Comparison of ENCODE assay signal across 10 cellular contexts in genomic region chr2:73827660-73828388, GRCh38. TPM values are rescaled to one million over a fixed set of nuclear protein-coding genes. Genes with fewer than 3 reads are reported as not detected.
DNase-seq lines count a peak whose midpoint lies in the region; ATAC-seq, FAIRE-seq and TF ChIP-seq lines count a peak whose summit lies in the region.
"Had no signal": no experiment of that assay in that cellular context is flagged by ENCODE, and none has a peak within 500 bp of the region (broad histone marks: within the 10 kb centered on the region; RNA-seq: fewer than 3 reads in every experiment).

No MANE protein-coding gene starts in this region.

- no peaks in the 10 kb centered on the region for H3K9me3 ChIP-seq in CD8-positive, alpha-beta memory T cell (ENCODE audit: low read length)
- H3K9me3 ChIP-seq in MM.1S (replicated peaks; ENCODE audit: insufficient read depth, low read length) (no peaks in the 10 kb centered on the region), endothelial cell of umbilical vein (replicated peaks; ENCODE audit: control insufficient read depth, insufficient read depth, low read length) (no peaks in the 10 kb centered on the region)
- H3K9me3 ChIP-seq: adrenal gland had no signal

- DNase-seq in CD8-positive, alpha-beta memory T cell, result no peak
- DNase-seq in MM.1S (no peak), endothelial cell of umbilical vein (ENCODE audit: low read depth, low spot score) (no peak), HT-29 (ENCODE audit: low spot score) (no peak), NCI-H1436 treated with DMSO at 0.1 percent for 48 hours (lab: John Stamatoyannopoulos, UW) (no peak), NCI-H774 (lab: John Stamatoyannopoulos, UW) (no peak)

- dilution Hi-C loops in endothelial cell of umbilical vein (cut with MboI; ENCODE audit: extremely low pct_ligation_motif_present, low sequenced_read_pairs), result no loop called here

- no peaks in the 10 kb centered on the region for H3K27me3 ChIP-seq in CD8-positive, alpha-beta memory T cell (ENCODE audit: insufficient read depth, low read length, poor library complexity, severe bottlenecking)
- no peaks in the 10 kb centered on the region for H3K27me3 ChIP-seq in MM.1S (replicated peaks; ENCODE audit: insufficient read depth, low read length)
- peaks cover 5 to 10% of the 10 kb centered on the region in 2 experiments for H3K27me3 ChIP-seq in endothelial cell of umbilical vein (ENCODE audit: control insufficient read depth in 2 of 2, insufficient read depth in 2 of 2, low read length in 2 of 2)
- H3K27me3 ChIP-seq in rectal smooth muscle tissue (ENCODE audit: control insufficient read depth, insufficient read depth, low read length), result no peaks in the 10 kb centered on the region
- H3K27me3 ChIP-seq: adrenal gland had no signal

- CTCF ChIA-PET in CD8-positive, alpha-beta memory T cell (lab: Charles Lee), result interaction anchor here (0.8 to 2.5 kb wide), 12 partner anchors 11 to 507 kb away, joined by 3 to 11 read pairs (median 4); partner anchors contain the start of genes BOLA3, DGUOK, DUSP11 and MOB1A
- CTCF ChIA-PET in endothelial cell of umbilical vein (lab: Charles Lee), result interaction anchor here (0.5 to 5.7 kb wide), 37 partner anchors 11 to 704 kb away, joined by 3 to 180 read pairs (median 4); partner anchors contain the start of genes BOLA3, MOB1A, MTHFD2 and TET3

- peaks cover 44 to 60% (median 51%) of the 10 kb centered on the region in 3 donors for H3K4me1 Mint-ChIP-seq in CD8-positive, alpha-beta memory T cell

- H2AFZ ChIP-seq in MM.1S (ENCODE audit: low read length), result peak overlapping the region; percentile 92
- peak overlapping the region; percentile 88 for H2AFZ ChIP-seq in endothelial cell of umbilical vein (ENCODE audit: low read depth, low read length)

- no peak overlapping the region for H3K9ac ChIP-seq in MM.1S (ENCODE audit: low read length)
- H3K9ac ChIP-seq in endothelial cell of umbilical vein (replicated peaks; ENCODE audit: extremely low read depth, insufficient read depth, low read length), result no peak overlapping the region
- H3K9ac ChIP-seq in rectal smooth muscle tissue (ENCODE audit: low read length), result no peak overlapping the region

- intact Hi-C loops in endothelial cell of umbilical vein (cut with micrococcal nuclease), result loop anchor here (1.0 to 10.0 kb wide), 7 partner anchors 24 to 567 kb away; partner anchors contain the start of genes BOLA3, DGUOK and TET3

- no TSS peak for BruUV-seq in endothelial cell of umbilical vein (replicated peaks; lab: Mats Ljungman, UMichigan)

- no peaks in the 10 kb centered on the region for H3K27me3 Mint-ChIP-seq in CD8-positive, alpha-beta memory T cell

- peak overlapping the region; percentile 39 to 100 (median 94) for H3K27ac Mint-ChIP-seq in CD8-positive, alpha-beta memory T cell

- H3K27ac ChIP-seq in CD8-positive, alpha-beta memory T cell (ENCODE audit: low read depth, low read length), result no peak overlapping the region
- H3K27ac ChIP-seq in MM.1S (ENCODE audit: low read length), result no peak overlapping the region
- no peak overlapping the region for H3K27ac ChIP-seq in endothelial cell of umbilical vein (ENCODE audit: insufficient read depth, low read depth, low read length)
- H3K27ac ChIP-seq in rectal smooth muscle tissue (ENCODE audit: low read depth, low read length), result peak overlapping the region; percentile 97

- POLR2A ChIA-PET in CD8-positive, alpha-beta memory T cell (lab: Charles Lee), result interaction anchor here (0.6 to 1.3 kb wide), 6 partner anchors 47 to 630 kb away, joined by 3 to 9 read pairs (median 4); partner anchors contain the start of genes MOB1A, TPRKB and WBP1
- POLR2A ChIA-PET in endothelial cell of umbilical vein (lab: Charles Lee), result interaction anchor here (0.5 to 0.8 kb wide), 3 partner anchors 292 to 372 kb away, joined by 3 to 5 read pairs (median 3); partner anchors contain the start of gene MTHFD2

- H3K9me1 ChIP-seq in endothelial cell of umbilical vein (replicated peaks; ENCODE audit: control insufficient read depth, extremely low read depth, insufficient read depth, low read length), result no peaks in the 10 kb centered on the region

- peaks cover 6 to 24% (median 7%) of the 10 kb centered on the region in 3 donors for H3K36me3 Mint-ChIP-seq in CD8-positive, alpha-beta memory T cell

- ATAC-seq in HG02938 (IDR thresholded peaks at IDR 0.05; ENCODE audit: unreplicated experiment), result no peak

- peaks cover 32% of the 10 kb centered on the region for H3K79me2 ChIP-seq in MM.1S (ENCODE audit: low read length)
- no peaks in the 10 kb centered on the region for H3K79me2 ChIP-seq in endothelial cell of umbilical vein (ENCODE audit: control insufficient read depth, insufficient read depth, low read length)

- H3K4me3 Mint-ChIP-seq in CD8-positive, alpha-beta memory T cell, result peak overlapping the region; percentile 76 to 98 (median 96)

- peaks cover 6% of the 10 kb centered on the region for H3K36me3 ChIP-seq in CD8-positive, alpha-beta memory T cell (ENCODE audit: insufficient read depth, low read length)
- H3K36me3 ChIP-seq in MM.1S (replicated peaks; ENCODE audit: insufficient read depth, low read length) (peaks cover 16% of the 10 kb centered on the region), endothelial cell of umbilical vein (ENCODE audit: control insufficient read depth in 2 of 2, extremely low read depth in 1 of 2, insufficient read depth in 2 of 2, low read length in 2 of 2) (no peaks in the 10 kb centered on the region), rectal smooth muscle tissue (ENCODE audit: control insufficient read depth, insufficient read depth, low read length) (peaks cover 5% of the 10 kb centered on the region)

- TF ChIP-seq CTCF in MM.1S (IDR thresholded peaks at IDR 0.05; ENCODE audit: low read length), result no peak
- no peak for TF ChIP-seq CTCF in endothelial cell of umbilical vein (IDR thresholded peaks at IDR 0.05; ENCODE audit: extremely low read depth in 1 of 2, insufficient read depth in 1 of 2, low read depth in 1 of 2, low read length in 2 of 2)

- H3K4me3 ChIP-seq in CD8-positive, alpha-beta memory T cell (ENCODE audit: low read length), result peak overlapping the region; percentile 92
- H3K4me3 ChIP-seq in MM.1S (ENCODE audit: low read length) (peak overlapping the region; percentile 86), endothelial cell of umbilical vein (replicated peaks in 1 of 3; ENCODE audit: insufficient read depth in 1 of 3, low read depth in 1 of 3, low read length in 3 of 3) (peak overlapping the region in 1 of 3 experiments; percentile 74), rectal smooth muscle tissue (ENCODE audit: low read length) (peak overlapping the region; percentile 71)

- TF ChIP-seq POLR2A in endothelial cell of umbilical vein (IDR thresholded peaks at IDR 0.05; ENCODE audit: low read depth, low read length), result no peak

- 0 out of 2 replicates have a peak, but pooled peaks cover 5% of the 10 kb centered on the region for H3F3A ChIP-seq in MM.1S (ENCODE audit: insufficient read depth, low read length)

- H3K9me2 ChIP-seq in MM.1S (replicated peaks; ENCODE audit: insufficient read depth, low read length), result no peaks in the 10 kb centered on the region

- peak overlapping the region; percentile 58; the same call in 1 of the 2 replicates for H3K4me2 ChIP-seq in MM.1S (ENCODE audit: low read depth, low read length)
- peak overlapping the region; percentile 97 for H3K4me2 ChIP-seq in endothelial cell of umbilical vein (ENCODE audit: insufficient read depth, low read length)

- no peaks in the 10 kb centered on the region for H3K9me3 Mint-ChIP-seq in CD8-positive, alpha-beta memory T cell

- H4K20me1 ChIP-seq in MM.1S (ENCODE audit: insufficient read depth, low read length) (no peaks in the 10 kb centered on the region), endothelial cell of umbilical vein (replicated peaks; ENCODE audit: control insufficient read depth, extremely low read depth, insufficient read depth, low read length) (no peaks in the 10 kb centered on the region)

- no peak for FAIRE-seq in endothelial cell of umbilical vein (lab: Jason Lieb, UNC)

- H3K4me1 ChIP-seq in CD8-positive, alpha-beta memory T cell (ENCODE audit: insufficient read depth, low read length), result peaks cover 31% of the 10 kb centered on the region
- H3K4me1 ChIP-seq in MM.1S (ENCODE audit: low read length) (peaks cover 15% of the 10 kb centered on the region), endothelial cell of umbilical vein (ENCODE audit: control insufficient read depth, extremely low read depth, insufficient read depth, low read length) (peaks cover 17% of the 10 kb centered on the region), rectal smooth muscle tissue (ENCODE audit: control insufficient read depth, insufficient read depth, low read length) (peaks cover 28% of the 10 kb centered on the region)

RNA-seq across cellular contexts. Expression of gene STAMBP, which starts 0.9 kb away (rescaled TPM):
- 10 to 100 TPM; 71.7 to 71.9 TPM for total RNA-seq in CD8-positive, alpha-beta memory T cell
- 47.8 TPM for polyA plus RNA-seq in CD8-positive, alpha-beta memory T cell
- 19.8 and 21.3 TPM in 2 replicates for total RNA-seq in endothelial cell of umbilical vein
- 18.0 and 19.0 TPM in 2 replicates for polyA plus RNA-seq in endothelial cell of umbilical vein
- polyA plus RNA-seq in endothelial cell of umbilical vein (2011; cell fraction: cytosol; rRNA removed), result 23.0 and 23.6 TPM in 2 replicates
- polyA plus RNA-seq in endothelial cell of umbilical vein (2011; cell fraction: nucleus; rRNA removed), result 23.7 and 25.7 TPM in 2 replicates
- 23.8 and 24.7 TPM in 2 replicates for polyA plus RNA-seq in endothelial cell of umbilical vein (2012)
- 24.3 and 26.9 TPM in 2 replicates for polyA minus RNA-seq in endothelial cell of umbilical vein
- polyA minus RNA-seq in endothelial cell of umbilical vein (2011; cell fraction: cytosol; rRNA and poly(A)+ RNA removed), result 24.8 TPM
- 12.2 and 13.2 TPM in 2 replicates for polyA minus RNA-seq in endothelial cell of umbilical vein (2011; cell fraction: nucleus; rRNA and poly(A)+ RNA removed)
- 20.9 and 28.2 TPM in 2 replicates for total RNA-seq in HT-29 (2014; rRNA removed; shearing (Covaris generic))

RNA-seq across cellular contexts. Expression of gene C2orf78, which starts 43.8 kb away (rescaled TPM):
- not detected for total RNA-seq in CD8-positive, alpha-beta memory T cell
- not detected for polyA plus RNA-seq in CD8-positive, alpha-beta memory T cell
- not detected in 2 replicates for total RNA-seq in endothelial cell of umbilical vein
- not detected in 2 replicates for polyA plus RNA-seq in endothelial cell of umbilical vein
- not detected in 2 replicates for polyA plus RNA-seq in endothelial cell of umbilical vein (2011; cell fraction: cytosol; rRNA removed)
- not detected in 2 replicates for polyA plus RNA-seq in endothelial cell of umbilical vein (2011; cell fraction: nucleus; rRNA removed)
- not detected in 2 replicates for polyA plus RNA-seq in endothelial cell of umbilical vein (2012)
- polyA minus RNA-seq in endothelial cell of umbilical vein, result not detected in 2 replicates
- polyA minus RNA-seq in endothelial cell of umbilical vein (2011; cell fraction: cytosol; rRNA and poly(A)+ RNA removed), result not detected
- polyA minus RNA-seq in endothelial cell of umbilical vein (2011; cell fraction: nucleus; rRNA and poly(A)+ RNA removed), result not detected in 2 replicates
- not detected in 2 replicates for total RNA-seq in HT-29 (2014; rRNA removed; shearing (Covaris generic))
- total RNA-seq: adrenal gland, lower leg skin had no signal

RNA-seq across cellular contexts. Expression of gene DUSP11, which starts 47.9 kb away (rescaled TPM):
- total RNA-seq in CD8-positive, alpha-beta memory T cell, result 10 to 100 TPM; 33.1 to 34.4 TPM
- polyA plus RNA-seq in CD8-positive, alpha-beta memory T cell, result 41.0 TPM
- total RNA-seq in endothelial cell of umbilical vein, result 25.3 and 27.0 TPM in 2 replicates
- 18.4 and 18.6 TPM in 2 replicates for polyA plus RNA-seq in endothelial cell of umbilical vein
- 27.1 and 29.7 TPM in 2 replicates for polyA plus RNA-seq in endothelial cell of umbilical vein (2011; cell fraction: cytosol; rRNA removed)
- polyA plus RNA-seq in endothelial cell of umbilical vein (2011; cell fraction: nucleus; rRNA removed), result 17.3 and 19.4 TPM in 2 replicates
- 23.9 and 28.3 TPM in 2 replicates for polyA plus RNA-seq in endothelial cell of umbilical vein (2012)
- polyA minus RNA-seq in endothelial cell of umbilical vein, result 9.4 and 11.7 TPM in 2 replicates
- 9.5 TPM for polyA minus RNA-seq in endothelial cell of umbilical vein (2011; cell fraction: cytosol; rRNA and poly(A)+ RNA removed)
- 24.3 and 26.5 TPM in 2 replicates for polyA minus RNA-seq in endothelial cell of umbilical vein (2011; cell fraction: nucleus; rRNA and poly(A)+ RNA removed)
- total RNA-seq in HT-29 (2014; rRNA removed; shearing (Covaris generic)), result 17.8 and 18.4 TPM in 2 replicates
